8 cellular contexts compared by ENCODE assay signal in genomic region chr3:16516695-16517481, GRCh38. TPM values are rescaled to one million over a fixed set of nuclear protein-coding genes. Genes with fewer than 3 reads are reported as not detected.
DNase-seq lines count a peak whose midpoint lies in the region; ATAC-seq and TF ChIP-seq lines count a peak whose summit lies in the region.

No MANE protein-coding gene starts in this region.

- H3K27ac Mint-ChIP-seq in Calu3 (ENCODE audit: unreplicated experiment), result no peak overlapping the region

- H3K36me3 ChIP-seq in liver (ENCODE audit: control insufficient read depth in 4 of 4, insufficient read depth in 3 of 4, low read depth in 1 of 4, low read length in 3 of 4), result no peaks in the 10 kb centered on the region

- no peak for TF ChIP-seq CTCF in Calu3 (IDR thresholded peaks at IDR 0.05; ENCODE audit: unreplicated experiment)
- TF ChIP-seq CTCF in GM20000 (IDR thresholded peaks at IDR 0.05; ENCODE audit: extremely low read depth, missing control alignments), result no peak
- peak; percentile 76 for TF ChIP-seq CTCF in liver (IDR thresholded peaks at IDR 0.05; ENCODE audit: low read depth, low read length, missing input control)

- H3K27me3 Mint-ChIP-seq in Calu3 (ENCODE audit: unreplicated experiment), result peaks cover 99% of the 10 kb centered on the region

- peak; percentile 12 for DNase-seq in Calu3
- DNase-seq in GM20000 (ENCODE audit: low spot score), result peak; percentile 43
- DNase-seq in NCI-H2227 (lab: John Stamatoyannopoulos, UW; ENCODE audit: unreplicated experiment), result peak; percentile 58
- DNase-seq in T47D (ENCODE audit: low read depth in 1 of 2, low spot score in 1 of 2), result peak; percentile 57 to 75
- DNase-seq in erythroblast (lab: John Stamatoyannopoulos, UW), result no peak
- DNase-seq in effector CD8-positive, alpha-beta T cell (lab: John Stamatoyannopoulos, UW), result no peak

- in situ Hi-C loops in T47D (cut with HindIII; ENCODE audit: low pct_unique_long_range_greater_than_20kb, low sequenced_read_pairs), result no loop called here

- H3K9me3 ChIP-seq in liver (ENCODE audit: control insufficient read depth in 4 of 4, low read length in 3 of 4), result no peaks in the 10 kb centered on the region

- H3K4me1 Mint-ChIP-seq in Calu3 (ENCODE audit: low read depth, unreplicated experiment), result no peaks in the 10 kb centered on the region

- peak; percentile 91 for TF ChIP-seq RAD21 in liver (IDR thresholded peaks at IDR 0.05)

- no peak for ATAC-seq in HG02973 (IDR thresholded peaks at IDR 0.05; ENCODE audit: unreplicated experiment)

- BruUV-seq in Calu3 (replicated peaks; lab: Mats Ljungman, UMichigan), result no TSS peak

- H3K27me3 ChIP-seq in liver (ENCODE audit: control insufficient read depth in 4 of 4, insufficient read depth in 4 of 4, low read length in 3 of 4), result no peaks in the 10 kb centered on the region

- CTCF ChIA-PET in Calu3 (lab: Charles Lee), result interaction anchor here (0.6 to 2.4 kb wide), 2 partner anchors 34 to 227 kb away, joined by 3 to 15 read pairs; no protein-coding TSS in a partner anchor

- peak overlapping the region in 1 of 2 donors; percentile 7 for H3K27ac ChIP-seq in liver (ENCODE audit: low read depth in 1 of 2, low read length in 2 of 2)

- no peak for TF ChIP-seq POLR2A in erythroblast (IDR thresholded peaks at IDR 0.05; ENCODE audit: low read length)

- no peak overlapping the region for H3K9ac ChIP-seq in liver (ENCODE audit: low read depth in 1 of 2, low read length in 2 of 2)

- no peak overlapping the region for H3K4me3 ChIP-seq in liver (ENCODE audit: low read depth in 1 of 3, low read length in 3 of 3)

- H3K36me3 Mint-ChIP-seq in Calu3 (ENCODE audit: insufficient read depth, unreplicated experiment), result peaks cover 11% of the 10 kb centered on the region

- no peaks in the 10 kb centered on the region for H3K9me3 Mint-ChIP-seq in Calu3 (ENCODE audit: low read depth, unreplicated experiment)

- no peak overlapping the region for H3K4me3 Mint-ChIP-seq in Calu3 (ENCODE audit: low read depth, unreplicated experiment)

- intact Hi-C loops in Calu3 (cut with micrococcal nuclease; ENCODE audit: unreplicated experiment), result loop anchor here (1.0 kb wide), 1 partner anchor 227 kb away; no protein-coding TSS in a partner anchor

- peaks cover 0 to 32% (median 15%) of the 10 kb centered on the region in 4 donors for H3K4me1 ChIP-seq in liver (ENCODE audit: control insufficient read depth in 4 of 4, insufficient read depth in 4 of 4, low read length in 3 of 4)

- 29% methylated on average over 6 of the region's 6 CpGs for WGBS in liver

TF ChIP-seq in liver, 16 proteins besides CTCF, POLR2A, EP300 and RAD21:
- peak; percentile 63 to 66 for TF ChIP-seq HNF4A (conservative IDR thresholded peaks at IDR 0.05)
- no peak for TF ChIP-seq NR2F2 (IDR thresholded peaks at IDR 0.05)
- peak; percentile 11 for TF ChIP-seq SP1 (IDR thresholded peaks at IDR 0.05)
- no peak for TF ChIP-seq GABPA (IDR thresholded peaks at IDR 0.05 in 1 of 2, conservative IDR thresholded peaks at IDR 0.05 in 1 of 2)
- peak; percentile 48 to 64 for TF ChIP-seq RXRA (IDR thresholded peaks at IDR 0.05)
TF ChIP-seq in liver: peak in this region for 3.

RNA-seq across cellular contexts. Expression of gene RFTN1, which starts 3.4 kb away (rescaled TPM):
- total RNA-seq in Calu3 (2022), result 1.6 and 1.8 TPM in 2 replicates
- 10 to 100 TPM in 1 of 2 donors, 1 to 10 TPM in 1; 4.4 to 20.4 TPM for total RNA-seq in liver
- polyA plus RNA-seq in liver, result 10 to 100 TPM; 11.8 to 12.1 TPM

Comparison
In these comparisons a context has a peak if more than half of its experiments do, and no peak if none do; other contexts are left out.
1. DNase-seq: peak in Calu3 (single experiment), GM20000 (single experiment), NCI-H2227 (single experiment) and T47D (2 of 2); none in erythroblast (0 of 2) and effector CD8-positive, alpha-beta T cell (single experiment).